23 cellular contexts compared by ENCODE assay signal in the genomic region with DNA sequence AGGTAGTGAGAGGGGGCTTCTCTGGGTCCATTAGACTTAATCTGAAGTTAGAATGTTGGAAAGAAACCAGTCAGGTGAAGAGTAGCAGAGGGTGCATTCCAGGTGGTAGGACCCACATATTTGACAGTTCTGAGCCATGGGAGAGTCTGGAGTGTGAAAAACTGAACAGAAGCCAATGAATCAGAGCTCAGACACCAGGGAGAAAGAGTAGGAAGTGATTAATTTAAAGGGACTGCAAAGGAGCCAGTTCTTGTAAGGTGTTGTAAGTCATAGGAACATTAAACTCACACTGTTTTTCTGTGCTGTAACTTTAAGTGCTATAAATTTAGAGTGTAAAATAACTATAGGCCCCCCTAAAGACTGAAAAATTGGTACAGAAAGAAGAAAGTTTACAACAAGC. TPM values are rescaled to one million over a fixed set of nuclear protein-coding genes. Genes with fewer than 3 reads are reported as not detected.
DNase-seq lines count a peak whose midpoint lies in the region; ATAC-seq and TF ChIP-seq lines count a peak whose summit lies in the region.
"Had no signal": no experiment of that assay in that cellular context is flagged by ENCODE, and none has a peak within 500 bp of the region (broad histone marks: within the 10 kb centered on the region; RNA-seq: fewer than 3 reads in every experiment).

No MANE protein-coding gene starts in this region.

- H3K27ac ChIP-seq in mammary epithelial cell (ENCODE audit: insufficient read depth, low read depth, low read length) = no peak overlapping the region
- H3K27ac ChIP-seq: colonic mucosa, pancreas, testis had no signal

- H3K4me1 ChIP-seq in mammary epithelial cell (ENCODE audit: insufficient read depth, low read length) = peaks cover 6% of the 10 kb centered on the region
- H3K4me1 ChIP-seq: colonic mucosa, pancreas, testis had no signal

- no peak for TF ChIP-seq POLR2A in erythroblast (IDR thresholded peaks at IDR 0.05; ENCODE audit: low read length)

- H4K20me1 ChIP-seq in mammary epithelial cell (ENCODE audit: insufficient read depth, low read length) = no peaks in the 10 kb centered on the region

- no peaks in the 10 kb centered on the region for H3K27me3 ChIP-seq in mammary epithelial cell (ENCODE audit: insufficient read depth, low read length)
- H3K27me3 ChIP-seq: colonic mucosa, pancreas, testis had no signal

- H2AFZ ChIP-seq in mammary epithelial cell (ENCODE audit: low read depth, low read length) = no peak overlapping the region

- no peak for TF ChIP-seq CTCF in mammary epithelial cell (conservative IDR thresholded peaks at IDR 0.05 in 1 of 2, IDR thresholded peaks at IDR 0.05 in 1 of 2; ENCODE audit: extremely low read depth in 1 of 2, insufficient read depth in 1 of 2, low read depth in 1 of 2, low read length in 2 of 2)
- TF ChIP-seq CTCF in GM10248 (IDR thresholded peaks at IDR 0.05; ENCODE audit: control extremely low read depth, extremely low read depth, low read depth, missing control alignments) = no peak

- H3K79me2 ChIP-seq in mammary epithelial cell (ENCODE audit: insufficient read depth, low read length) = no peaks in the 10 kb centered on the region

- POLR2A ChIA-PET in GM10248 (lab: Yijun Ruan, JAX) = no interaction called here

- in situ Hi-C loops in mammary epithelial cell (cut with MboI; ENCODE audit: low sequenced_read_pairs in 2 of 2) = no loop called here

- no TSS peak for BruUV-seq in mammary epithelial cell (replicated peaks; lab: Mats Ljungman, UMichigan)

- no peaks in the 10 kb centered on the region for H3K9me3 ChIP-seq in mammary epithelial cell (replicated peaks; ENCODE audit: insufficient read depth, low read length)
- H3K9me3 ChIP-seq: colonic mucosa, pancreas, testis had no signal

- no peak for ATAC-seq in HG02759 (IDR thresholded peaks at IDR 0.05; ENCODE audit: unreplicated experiment)
- ATAC-seq: activated T-cell treated with anti-CD3 and anti-CD28 coated beads, Interleukin-2, amount 50 U/mL, for 72 hours; naive thymus-derived CD8-positive, alpha-beta T cell; pancreas; sciatic nerve; stimulated activated naive B cell treated with anti-CD40 and anti-IgM and Interleukin-4, amounts not matched to agents 10 μg/mL and 1 μg/mL and 100 μg/mL, for 72 hours had no signal

- H3K9ac ChIP-seq in mammary epithelial cell (ENCODE audit: insufficient read depth, low read length) = no peak overlapping the region

- no peak overlapping the region for H3K4me3 ChIP-seq in mammary epithelial cell (replicated peaks in 1 of 3; ENCODE audit: insufficient read depth in 1 of 3, low read depth in 2 of 3, low read length in 3 of 3)
- H3K4me3 ChIP-seq: colonic mucosa, pancreas, testis had no signal

- intact Hi-C loops in mammary epithelial cell (cut with micrococcal nuclease) = no loop called here

- no peak overlapping the region for H3K4me2 ChIP-seq in mammary epithelial cell (ENCODE audit: insufficient read depth, low read depth, low read length)

- dilution Hi-C loops in mammary epithelial cell (cut with HindIII; ENCODE audit: low sequenced_read_pairs) = no loop called here

- DNase-seq in Daoy (ENCODE audit: low read depth) = peak; percentile 34
- peak; percentile 51 for DNase-seq in NCI-H226
- peak; percentile 68 for DNase-seq in mammary epithelial cell
- peak; percentile 20 for DNase-seq in glomerular visceral epithelial cell (ENCODE audit: extremely low spot score)
- no peak for DNase-seq in GM10248 (ENCODE audit: extremely low spot score)
- no peak for DNase-seq in erythroblast (lab: John Stamatoyannopoulos, UW)
- DNase-seq in SW480 (ENCODE audit: low spot score) = no peak
- DNase-seq: activated CD4-positive, alpha-beta T cell treated with anti-CD3 and anti-CD28 coated beads for 1 hour; activated CD8-positive, alpha-beta memory T cell treated with anti-CD3 and anti-CD28 coated beads for 24 hours; activated naive CD4-positive, alpha-beta T cell treated with anti-CD3 and anti-CD28 coated beads, Interleukin-2, amount 50 U/mL, for 16 hours; activated T-cell treated with anti-CD3 and anti-CD28 coated beads, Interleukin-2, amount 50 U/mL, for 72 hours; C1 segment of cervical spinal cord; colonic mucosa; naive thymus-derived CD8-positive, alpha-beta T cell; NCI-H1092; NCI-H2081 treated with DMSO at 0.1 percent for 48 hours; NCI-H510A treated with DMSO at 0.1 percent for 48 hours; pancreas; stimulated activated naive B cell treated with anti-CD40 and anti-IgM and Interleukin-4, amounts not matched to agents 10 μg/mL and 1 μg/mL and 100 μg/mL, for 72 hours; testis had no signal

- CTCF ChIA-PET in mammary epithelial cell (lab: Charles Lee; ENCODE audit: low non-redundant PET) (no interaction called here), GM10248 (lab: Yijun Ruan, JAX) (no interaction called here)

- no peaks in the 10 kb centered on the region for H3K36me3 ChIP-seq in mammary epithelial cell (ENCODE audit: insufficient read depth, low read length)
- H3K36me3 ChIP-seq: colonic mucosa had no signal

RNA-seq across cellular contexts. Expression of a gene that starts 5.9 kb away (rescaled TPM):
- 190 and 197 TPM in 2 replicates for total RNA-seq in Daoy (2014; rRNA removed; shearing (Covaris generic))
- total RNA-seq in mammary epithelial cell = 100 to 1,000 TPM in 1 of 2 donors, 10 to 100 TPM in 1; 96.2 to 137 TPM
- 136 TPM for polyA plus RNA-seq in mammary epithelial cell
- polyA minus RNA-seq in mammary epithelial cell = 204 TPM

RNA-seq across cellular contexts. Expression of a gene that starts 43.7 kb away (rescaled TPM):
- 2.8 and 4.1 TPM in 2 replicates for total RNA-seq in Daoy (2014; rRNA removed; shearing (Covaris generic))
- total RNA-seq in mammary epithelial cell = 1 to 10 TPM; 3.3 to 4.3 TPM
- polyA plus RNA-seq in mammary epithelial cell = 2.0 TPM
- polyA minus RNA-seq in mammary epithelial cell = not detected
- total RNA-seq: G401 had no signal

Comparison
In these comparisons a context has a peak if more than half of its experiments do, and no peak if none do; other contexts are left out.
1. DNase-seq: peak in Daoy (single experiment), NCI-H226 (single experiment), mammary epithelial cell (single experiment) and glomerular visceral epithelial cell (single experiment); none in GM10248 (single experiment), erythroblast (0 of 2) and SW480 (single experiment).